ENCODE assay signal across 37 cellular contexts in the genomic region with DNA sequence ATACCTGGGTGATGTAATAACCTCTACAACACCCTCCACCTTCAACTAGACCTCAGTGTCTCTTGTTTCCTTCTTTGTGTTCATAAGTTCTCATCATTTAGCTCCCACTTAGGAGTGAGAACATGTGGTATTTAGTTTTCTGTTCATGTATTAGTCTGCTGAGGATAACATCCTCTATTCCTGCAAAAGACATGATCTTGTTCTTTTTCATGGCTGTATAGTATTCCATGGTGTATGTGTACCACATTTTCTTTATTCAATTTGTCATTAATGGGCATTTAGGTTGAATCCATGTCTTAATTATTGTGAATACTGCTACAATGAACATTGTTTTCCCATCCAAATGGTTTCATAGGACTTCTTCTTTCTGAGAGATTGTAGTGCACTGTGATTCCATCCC.
"Had no signal": no experiment of that assay in that cellular context is flagged by ENCODE, and none has a peak within 500 bp of the region (broad histone marks: within the 10 kb centered on the region; RNA-seq: fewer than 3 reads in every experiment).

No MANE protein-coding gene starts in this region.

- H3K4me3 ChIP-seq: ascending aorta, cardiac muscle cell, colonic mucosa had no signal

- H3K36me3 ChIP-seq: ascending aorta, cardiac muscle cell, colonic mucosa, WERI-Rb-1 had no signal

- H3K27ac ChIP-seq: ascending aorta, cardiac muscle cell, colonic mucosa, WERI-Rb-1 had no signal

- ATAC-seq: activated CD8-positive, alpha-beta T cell treated with anti-CD3 and anti-CD28 coated beads for 36 hours; activated naive CD8-positive, alpha-beta T cell treated with anti-CD3 and anti-CD28 coated beads, Interleukin-2, amount 50 U/mL, for 24 hours; activated T-cell treated with anti-CD3 and anti-CD28 coated beads, Interleukin-2, amount 50 U/mL, for 4 hours; activated T-cell treated with anti-CD3 and anti-CD28 coated beads, Interleukin-2, amount 50 U/mL, for 72 hours had no signal

- H3K4me1 ChIP-seq: ascending aorta, colonic mucosa had no signal

- H3K9me3 ChIP-seq: ascending aorta, colonic mucosa had no signal

- H3K27me3 ChIP-seq: ascending aorta, colonic mucosa had no signal

- DNase-seq: activated B cell treated with CpG ODN at 0.5 μM for 24 hours; activated CD4-positive, alpha-beta memory T cell treated with anti-CD3 and anti-CD28 coated beads for 36 hours; activated CD4-positive, alpha-beta T cell treated with anti-CD3 and anti-CD28 coated beads for 4 hours; activated CD4-positive, alpha-beta T cell treated with anti-CD3 and anti-CD28 coated beads, Interleukin-2, amount 10 ng/mL, durations not matched to agents 24 days and 14 days; activated CD4-positive, alpha-beta T cell treated with anti-CD3 and anti-CD28 coated beads, Interleukin-2, amount 50 U/mL, for 1 hour; activated CD4-positive, alpha-beta T cell treated with anti-CD3 and anti-CD28 coated beads, Interleukin-2, amount 50 U/mL, for 4 hours; activated CD4-positive, CD25-positive, alpha-beta regulatory T cell treated with anti-CD3 and anti-CD28 coated beads, Interleukin-2, amount 50 U/mL, for 72 hours; activated CD8-positive, alpha-beta memory T cell treated with anti-CD3 and anti-CD28 coated beads, Interleukin-2, amount 50 U/mL, for 4 hours; activated CD8-positive, alpha-beta T cell treated with anti-CD3 and anti-CD28 coated beads for 36 hours; activated effector memory CD4-positive, alpha-beta T cell treated with Interleukin-2 at 50 U/mL for 16 hours; activated gamma-delta T cell; activated naive CD4-positive, alpha-beta T cell treated with anti-CD3 and anti-CD28 coated beads, Interleukin-2, amount 10 ng/mL, durations not matched to agents 7 days and 5 days; activated naive CD4-positive, alpha-beta T cell treated with Interleukin-2 at 50 U/mL for 16 hours; activated naive CD8-positive, alpha-beta T cell treated with anti-CD3 and anti-CD28 coated beads, Interleukin-2, amount 10 ng/mL, durations not matched to agents 7 days and 5 days; activated naive CD8-positive, alpha-beta T cell treated with anti-CD3 and anti-CD28 coated beads, Interleukin-2, amount 50 U/mL, for 24 hours; activated T-cell treated with anti-CD3 and anti-CD28 coated beads for 4 hours; activated T-cell treated with anti-CD3 and anti-CD28 coated beads, Interleukin-2, amount 50 U/mL, for 1 hour; activated T-cell treated with anti-CD3 and anti-CD28 coated beads, Interleukin-2, amount 50 U/mL, for 4 hours; activated T-cell treated with anti-CD3 and anti-CD28 coated beads, Interleukin-2, amount 50 U/mL, for 72 hours; amygdala; anterior cingulate cortex; caudate nucleus; cerebellar nuclear complex; T-helper 2 cell; T-helper 9 cell; WERI-Rb-1 had no signal

- FAIRE-seq: bronchial epithelial cell, TTC549 had no signal

- H3K27me3 Mint-ChIP-seq: activated B cell treated with CpG ODN at 0.5 μM for 24 hours; activated CD4-positive, alpha-beta memory T cell treated with anti-CD3 and anti-CD28 coated beads for 36 hours; activated CD4-positive, alpha-beta T cell treated with anti-CD3 and anti-CD28 coated beads, Interleukin-2, amount 10 ng/mL, durations not matched to agents 24 days and 14 days; activated CD8-positive, alpha-beta T cell treated with anti-CD3 and anti-CD28 coated beads for 36 hours; activated naive CD4-positive, alpha-beta T cell treated with anti-CD3 and anti-CD28 coated beads, Interleukin-2, amount 10 ng/mL, durations not matched to agents 7 days and 5 days; activated naive CD4-positive, alpha-beta T cell treated with anti-CD3 and anti-CD28 coated beads, Interleukin-2, amount 50 U/mL, for 24 hours; activated naive CD8-positive, alpha-beta T cell; activated naive CD8-positive, alpha-beta T cell treated with anti-CD3 and anti-CD28 coated beads, Interleukin-2, amount 10 ng/mL, durations not matched to agents 7 days and 5 days; activated naive CD8-positive, alpha-beta T cell treated with anti-CD3 and anti-CD28 coated beads, Interleukin-2, amount 50 U/mL, for 24 hours; brain; central memory CD8-positive, alpha-beta T cell had no signal

- H3K36me3 Mint-ChIP-seq: activated CD4-positive, alpha-beta memory T cell treated with anti-CD3 and anti-CD28 coated beads for 36 hours; activated naive CD4-positive, alpha-beta T cell treated with anti-CD3 and anti-CD28 coated beads, Interleukin-2, amount 10 ng/mL, durations not matched to agents 7 days and 5 days; activated naive CD4-positive, alpha-beta T cell treated with anti-CD3 and anti-CD28 coated beads, Interleukin-2, amount 50 U/mL, for 24 hours; activated naive CD8-positive, alpha-beta T cell; activated naive CD8-positive, alpha-beta T cell treated with anti-CD3 and anti-CD28 coated beads, Interleukin-2, amount 10 ng/mL, durations not matched to agents 7 days and 5 days; brain had no signal

- H3K27ac Mint-ChIP-seq: activated B cell treated with CpG ODN at 0.5 μM for 24 hours; activated CD4-positive, alpha-beta memory T cell treated with anti-CD3 and anti-CD28 coated beads for 36 hours; activated CD4-positive, alpha-beta T cell treated with anti-CD3 and anti-CD28 coated beads, Interleukin-2, amount 10 ng/mL, durations not matched to agents 24 days and 14 days; activated CD8-positive, alpha-beta T cell treated with anti-CD3 and anti-CD28 coated beads for 36 hours; activated naive CD4-positive, alpha-beta T cell treated with anti-CD3 and anti-CD28 coated beads, Interleukin-2, amount 10 ng/mL, durations not matched to agents 7 days and 5 days; activated naive CD4-positive, alpha-beta T cell treated with anti-CD3 and anti-CD28 coated beads, Interleukin-2, amount 50 U/mL, for 24 hours; activated naive CD8-positive, alpha-beta T cell; activated naive CD8-positive, alpha-beta T cell treated with anti-CD3 and anti-CD28 coated beads, Interleukin-2, amount 10 ng/mL, durations not matched to agents 7 days and 5 days; activated naive CD8-positive, alpha-beta T cell treated with anti-CD3 and anti-CD28 coated beads, Interleukin-2, amount 50 U/mL, for 24 hours; activated T-cell treated with anti-CD3 and anti-CD28 coated beads, Interleukin-2, amount 50 U/mL, for 72 hours; activated T-helper 2 cell treated with anti-CD3 and anti-CD28 coated beads, Interferon-gamma antibody, Interleukin-2, Interleukin-4, amounts not matched to agents 10 μg/mL and 5 μg/mL and 100 μg/mL, durations not matched to agents 14 hours and 24 hours and 36 hours; brain; T-helper 2 cell treated with Interferon-gamma antibody and Interleukin-4, amounts not matched to agents 5 μg/mL and 100 μg/mL, for 36 hours had no signal

- H3K9me3 Mint-ChIP-seq: activated B cell treated with CpG ODN at 0.5 μM for 24 hours; activated CD4-positive, alpha-beta T cell treated with anti-CD3 and anti-CD28 coated beads, Interleukin-2, amount 10 ng/mL, durations not matched to agents 24 days and 14 days; activated naive CD4-positive, alpha-beta T cell treated with anti-CD3 and anti-CD28 coated beads, Interleukin-2, amount 10 ng/mL, durations not matched to agents 7 days and 5 days; activated naive CD8-positive, alpha-beta T cell treated with anti-CD3 and anti-CD28 coated beads, Interleukin-2, amount 50 U/mL, for 24 hours; activated T-cell treated with anti-CD3 and anti-CD28 coated beads, Interleukin-2, amount 50 U/mL, for 72 hours; activated T-helper 2 cell treated with anti-CD3 and anti-CD28 coated beads, Interferon-gamma antibody, Interleukin-2, Interleukin-4, amounts not matched to agents 10 μg/mL and 5 μg/mL and 100 μg/mL, durations not matched to agents 14 hours and 24 hours and 36 hours; brain; T-helper 2 cell treated with Interferon-gamma antibody and Interleukin-4, amounts not matched to agents 5 μg/mL and 100 μg/mL, for 36 hours had no signal

- H3K4me1 Mint-ChIP-seq: activated B cell treated with CpG ODN at 0.5 μM for 24 hours; activated CD4-positive, alpha-beta T cell treated with anti-CD3 and anti-CD28 coated beads, Interleukin-2, amount 10 ng/mL, durations not matched to agents 24 days and 14 days; activated naive CD4-positive, alpha-beta T cell treated with anti-CD3 and anti-CD28 coated beads, Interleukin-2, amount 10 ng/mL, durations not matched to agents 7 days and 5 days; activated naive CD4-positive, alpha-beta T cell treated with anti-CD3 and anti-CD28 coated beads, Interleukin-2, amount 50 U/mL, for 24 hours; activated naive CD8-positive, alpha-beta T cell treated with anti-CD3 and anti-CD28 coated beads, Interleukin-2, amount 10 ng/mL, durations not matched to agents 7 days and 5 days; activated naive CD8-positive, alpha-beta T cell treated with anti-CD3 and anti-CD28 coated beads, Interleukin-2, amount 50 U/mL, for 24 hours; central memory CD8-positive, alpha-beta T cell had no signal

- H3K4me3 Mint-ChIP-seq: activated B cell treated with CpG ODN at 0.5 μM for 24 hours; activated CD4-positive, alpha-beta memory T cell treated with anti-CD3 and anti-CD28 coated beads for 36 hours; activated CD4-positive, alpha-beta T cell treated with anti-CD3 and anti-CD28 coated beads, Interleukin-2, amount 10 ng/mL, durations not matched to agents 24 days and 14 days; activated CD8-positive, alpha-beta T cell treated with anti-CD3 and anti-CD28 coated beads for 36 hours; activated naive CD4-positive, alpha-beta T cell treated with anti-CD3 and anti-CD28 coated beads, Interleukin-2, amount 10 ng/mL, durations not matched to agents 7 days and 5 days; activated naive CD4-positive, alpha-beta T cell treated with anti-CD3 and anti-CD28 coated beads, Interleukin-2, amount 50 U/mL, for 24 hours; activated naive CD8-positive, alpha-beta T cell; activated naive CD8-positive, alpha-beta T cell treated with anti-CD3 and anti-CD28 coated beads, Interleukin-2, amount 10 ng/mL, durations not matched to agents 7 days and 5 days; activated naive CD8-positive, alpha-beta T cell treated with anti-CD3 and anti-CD28 coated beads, Interleukin-2, amount 50 U/mL, for 24 hours; activated T-cell treated with anti-CD3 and anti-CD28 coated beads, Interleukin-2, amount 50 U/mL, for 4 hours; activated T-cell treated with anti-CD3 and anti-CD28 coated beads, Interleukin-2, amount 50 U/mL, for 72 hours; brain; central memory CD8-positive, alpha-beta T cell; T-helper 2 cell treated with Interferon-gamma antibody and Interleukin-4, amounts not matched to agents 5 μg/mL and 100 μg/mL, for 36 hours had no signal
